26 cellular contexts compared by ENCODE assay signal in genomic region chr3:75048650-75049049, GRCh38.
A peak's percentile ranks its signal among the peaks of the same experiment; 100 is the strongest.
DNase-seq lines count a peak whose midpoint lies in the region; TF ChIP-seq lines count a peak whose summit lies in the region.
"Had no signal": no experiment of that assay in that cellular context is flagged by ENCODE, and none has a peak within 500 bp of the region (broad histone marks: within the 10 kb centered on the region; RNA-seq: fewer than 3 reads in every experiment).

No MANE protein-coding gene starts in this region.

- H3K27ac Mint-ChIP-seq in MCF 10A (ENCODE audit: low read depth, unreplicated experiment): no peak overlapping the region
- H3K27ac Mint-ChIP-seq in nephron progenitor cell: no peak overlapping the region
- no peak overlapping the region for H3K27ac Mint-ChIP-seq in CD4-positive, alpha-beta memory T cell
- H3K27ac Mint-ChIP-seq: activated naive CD4-positive, alpha-beta T cell treated with anti-CD3 and anti-CD28 coated beads, Interleukin-2, amount 50 U/mL, for 24 hours; activated T-helper 17 cell treated with anti-CD3 and anti-CD28 coated beads, Interleukin-2, amount 50 U/mL, for 72 hours; GM23338; progenitor cell of endocrine pancreas; WTC11 had no signal

- BruUV-seq in MCF 10A (replicated peaks; lab: Mats Ljungman, UMichigan): no TSS peak

- POLR2A ChIA-PET in MCF 10A (lab: Yijun Ruan, JAX): no interaction called here
- POLR2A ChIA-PET in CD4-positive, alpha-beta memory T cell (lab: Charles Lee; ENCODE audit: partially characterized antibody): no interaction called here

- peak; percentile 20 for DNase-seq in MCF 10A (ENCODE audit: unreplicated experiment)
- no peak for DNase-seq in breast epithelium (ENCODE audit: low spot score in 2 of 2)
- DNase-seq in WERI-Rb-1: no peak
- DNase-seq in fibroblast of the aortic adventitia (ENCODE audit: low read depth): peak; percentile 17
- DNase-seq in nephron progenitor cell: no peak
- no peak for DNase-seq in cerebellar nuclear complex (lab: John Stamatoyannopoulos, UW)
- no peak for DNase-seq in transverse colon
- DNase-seq in CD4-positive, alpha-beta memory T cell: no peak
- DNase-seq: 8988T, AML-193, DMS53, erythroblast, Kasumi-1, kidney glomerular epithelial cell, lower lobe of right lung, NCI-H1105, NCI-H2029 treated with DMSO at 0.1 percent for 48 hours, NCI-H82, sigmoid colon, upper lobe of right lung had no signal

- H3K27me3 ChIP-seq in breast epithelium: no peaks in the 10 kb centered on the region
- H3K27me3 ChIP-seq in WERI-Rb-1 (ENCODE audit: insufficient read depth, low read depth, severe bottlenecking): no peaks in the 10 kb centered on the region
- no peaks in the 10 kb centered on the region for H3K27me3 ChIP-seq in transverse colon
- no peaks in the 10 kb centered on the region for H3K27me3 ChIP-seq in CD4-positive, alpha-beta memory T cell (ENCODE audit: insufficient read depth, low read length)
- H3K27me3 ChIP-seq: ascending aorta, sigmoid colon, upper lobe of right lung had no signal

- H3K27ac ChIP-seq in breast epithelium (no peak overlapping the region), WERI-Rb-1 (peak overlapping the region; percentile 14; the same call in 1 of the 2 replicates), transverse colon (no peak overlapping the region)
- H3K27ac ChIP-seq in CD4-positive, alpha-beta memory T cell (ENCODE audit: low read depth, low read length): no peak overlapping the region
- H3K27ac ChIP-seq: ascending aorta, lower lobe of right lung, sigmoid colon, upper lobe of right lung had no signal

- TF ChIP-seq EP300 in transverse colon (IDR thresholded peaks at IDR 0.05; ENCODE audit: low read depth): no peak

- H3K4me3 Mint-ChIP-seq in MCF 10A (ENCODE audit: unreplicated experiment) (no peak overlapping the region), nephron progenitor cell (no peak overlapping the region)
- no peak overlapping the region for H3K4me3 Mint-ChIP-seq in CD4-positive, alpha-beta memory T cell
- H3K4me3 Mint-ChIP-seq: activated naive CD4-positive, alpha-beta T cell treated with anti-CD3 and anti-CD28 coated beads, Interleukin-2, amount 50 U/mL, for 24 hours; activated T-helper 17 cell treated with anti-CD3 and anti-CD28 coated beads, Interleukin-2, amount 50 U/mL, for 72 hours; GM23338; WTC11 had no signal

- CTCF ChIA-PET in MCF 10A (lab: Yijun Ruan, JAX): no interaction called here
- CTCF ChIA-PET in CD4-positive, alpha-beta memory T cell (lab: Charles Lee; ENCODE audit: partially characterized antibody): no interaction called here

- TF ChIP-seq POLR2A in breast epithelium (IDR thresholded peaks at IDR 0.05) (no peak), transverse colon (IDR thresholded peaks at IDR 0.05) (no peak)

- H3K36me3 ChIP-seq in breast epithelium (no peaks in the 10 kb centered on the region), WERI-Rb-1 (no peaks in the 10 kb centered on the region; the same call in 1 of the 2 replicates), transverse colon (no peaks in the 10 kb centered on the region)
- no peaks in the 10 kb centered on the region for H3K36me3 ChIP-seq in CD4-positive, alpha-beta memory T cell (ENCODE audit: insufficient read depth, low read length)
- H3K36me3 ChIP-seq: ascending aorta, lower lobe of right lung, sigmoid colon, upper lobe of right lung had no signal

- no peak overlapping the region for H3K4me3 ChIP-seq in breast epithelium
- no peak overlapping the region for H3K4me3 ChIP-seq in WERI-Rb-1 (ENCODE audit: low read depth, low read length)
- no peak overlapping the region for H3K4me3 ChIP-seq in fibroblast of the aortic adventitia (ENCODE audit: low read depth, low read length)
- H3K4me3 ChIP-seq in transverse colon: no peak overlapping the region
- no peak overlapping the region for H3K4me3 ChIP-seq in CD4-positive, alpha-beta memory T cell (ENCODE audit: low read length in 2 of 2)
- H3K4me3 ChIP-seq: ascending aorta, GM23338, lower lobe of right lung, sigmoid colon, upper lobe of right lung had no signal

- 82 to 86% methylated on average over 3 of the region's 3 CpGs for WGBS in transverse colon (ENCODE audit: low coverage in 1 of 2), 2 donors

- in situ Hi-C loops in transverse colon (cut with MboI; ENCODE audit: low pct_ligation_motif_present in 1 of 4, low pct_unique_long_range_greater_than_20kb in 1 of 4, low sequenced_read_pairs in 3 of 4): no loop called here

- no peaks in the 10 kb centered on the region for H3K27me3 Mint-ChIP-seq in MCF 10A (ENCODE audit: insufficient read depth, unreplicated experiment)
- no peaks in the 10 kb centered on the region for H3K27me3 Mint-ChIP-seq in nephron progenitor cell (ENCODE audit: low read depth, poor library complexity)
- H3K27me3 Mint-ChIP-seq in CD4-positive, alpha-beta memory T cell: no peaks in the 10 kb centered on the region
- H3K27me3 Mint-ChIP-seq: activated naive CD4-positive, alpha-beta T cell treated with anti-CD3 and anti-CD28 coated beads, Interleukin-2, amount 50 U/mL, for 24 hours; activated T-helper 17 cell treated with anti-CD3 and anti-CD28 coated beads, Interleukin-2, amount 50 U/mL, for 72 hours; progenitor cell of endocrine pancreas had no signal

- TF ChIP-seq CTCF in MCF 10A (IDR thresholded peaks at IDR 0.05; ENCODE audit: unreplicated experiment) (no peak), breast epithelium (IDR thresholded peaks at IDR 0.05) (no peak), WERI-Rb-1 (IDR thresholded peaks at IDR 0.05; ENCODE audit: low read depth, low read length) (no peak), fibroblast of the aortic adventitia (IDR thresholded peaks at IDR 0.05; ENCODE audit: insufficient read depth, low read length) (no peak), nephron progenitor cell (IDR thresholded peaks at IDR 0.05) (no peak), transverse colon (IDR thresholded peaks at IDR 0.05) (no peak)

- H3K9me3 Mint-ChIP-seq in MCF 10A (ENCODE audit: unreplicated experiment) (peaks cover 8% of the 10 kb centered on the region), nephron progenitor cell (peaks cover 22% of the 10 kb centered on the region)
- peaks cover 0 to 17% (median 9%) of the 10 kb centered on the region in 8 donors for H3K9me3 Mint-ChIP-seq in CD4-positive, alpha-beta memory T cell

- H3K36me3 Mint-ChIP-seq in MCF 10A (ENCODE audit: insufficient read depth, unreplicated experiment) (no peaks in the 10 kb centered on the region), nephron progenitor cell (ENCODE audit: low read depth) (no peaks in the 10 kb centered on the region)
- no peaks in the 10 kb centered on the region for H3K36me3 Mint-ChIP-seq in CD4-positive, alpha-beta memory T cell
- H3K36me3 Mint-ChIP-seq: activated naive CD4-positive, alpha-beta T cell treated with anti-CD3 and anti-CD28 coated beads, Interleukin-2, amount 50 U/mL, for 24 hours; WTC11 had no signal

- H3K9me3 ChIP-seq in breast epithelium (peaks cover 4 to 10% of the 10 kb centered on the region in 2 donors), WERI-Rb-1 (ENCODE audit: severe bottlenecking) (peaks cover 2% of the 10 kb centered on the region), transverse colon (no peaks in the 10 kb centered on the region)
- H3K9me3 ChIP-seq in CD4-positive, alpha-beta memory T cell (ENCODE audit: control insufficient read depth in 1 of 2, low read length in 2 of 2): no peaks in the 10 kb centered on the region
- H3K9me3 ChIP-seq: ascending aorta, lower lobe of right lung, sigmoid colon, upper lobe of right lung had no signal

- H3K4me1 ChIP-seq in breast epithelium (no peaks in the 10 kb centered on the region), transverse colon (no peaks in the 10 kb centered on the region)
- no peaks in the 10 kb centered on the region for H3K4me1 ChIP-seq in CD4-positive, alpha-beta memory T cell (ENCODE audit: insufficient read depth, low read length)
- H3K4me1 ChIP-seq: ascending aorta, lower lobe of right lung, sigmoid colon, upper lobe of right lung had no signal

- intact Hi-C loops in MCF 10A (cut with micrococcal nuclease) (no loop called here), breast epithelium (cut with DNase I; ENCODE audit: low total_unique reads) (no loop called here), transverse colon (cut with DNase I; ENCODE audit: low total_unique reads) (no loop called here)
- intact Hi-C loops in CD4-positive, alpha-beta memory T cell (cut with micrococcal nuclease): no loop called here

- peaks cover 6% of the 10 kb centered on the region for H3K4me1 Mint-ChIP-seq in MCF 10A (ENCODE audit: insufficient read depth, unreplicated experiment)
- no peaks in the 10 kb centered on the region for H3K4me1 Mint-ChIP-seq in nephron progenitor cell
- H3K4me1 Mint-ChIP-seq in CD4-positive, alpha-beta memory T cell: no peaks in the 10 kb centered on the region
- H3K4me1 Mint-ChIP-seq: activated naive CD4-positive, alpha-beta T cell treated with anti-CD3 and anti-CD28 coated beads, Interleukin-2, amount 50 U/mL, for 24 hours; activated T-helper 17 cell treated with anti-CD3 and anti-CD28 coated beads, Interleukin-2, amount 50 U/mL, for 72 hours; GM23338 had no signal

Comparison
In these comparisons a context has a peak if more than half of its experiments do, and no peak if none do; other contexts are left out.
1. DNase-seq: peak in MCF 10A (single experiment) and fibroblast of the aortic adventitia (single experiment); none in breast epithelium (0 of 2), WERI-Rb-1 (single experiment), nephron progenitor cell (single experiment), cerebellar nuclear complex (0 of 2), transverse colon (single experiment) and CD4-positive, alpha-beta memory T cell (0 of 5).